24 cellular contexts compared by ENCODE assay signal in the genomic region with DNA sequence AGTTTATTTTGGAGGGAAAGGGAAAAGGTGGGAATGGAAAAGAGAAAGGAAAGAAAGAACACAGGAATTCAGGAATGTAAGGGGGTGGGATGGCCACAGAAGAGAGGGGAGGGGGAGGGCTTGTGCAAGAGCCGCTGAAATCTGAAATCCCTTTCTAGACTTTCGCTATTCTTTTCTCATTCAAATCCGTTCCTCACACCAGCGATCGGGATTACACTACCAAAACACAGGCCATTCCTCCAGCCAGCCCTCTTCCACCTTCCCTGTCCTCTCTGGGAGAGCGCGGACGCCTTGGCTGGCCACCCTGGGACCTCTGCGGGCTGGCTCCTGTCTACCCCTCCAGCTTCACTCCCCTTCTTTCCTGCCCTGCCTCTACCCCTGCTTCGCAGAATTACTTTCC.
"Had no signal": no experiment of that assay in that cellular context is flagged by ENCODE, and none has a peak within 500 bp of the region (broad histone marks: within the 10 kb centered on the region; RNA-seq: fewer than 3 reads in every experiment).

No MANE protein-coding gene starts in this region.

- H3K27me3 ChIP-seq: gastrocnemius medialis, right atrium auricular region, thyroid gland, vagina had no signal

- H3K36me3 ChIP-seq: gastrocnemius medialis, lower lobe of right lung, prostate gland, right atrium auricular region, stomach, thyroid gland, vagina had no signal

- H3K27ac ChIP-seq: coronary artery, epithelial cell of prostate, gastrocnemius medialis, lower lobe of right lung, parathyroid adenoma, prostate gland, right atrium auricular region, stomach, thyroid gland, vagina had no signal

- H3K4me3 Mint-ChIP-seq: naive thymus-derived CD8-positive, alpha-beta T cell; nephron progenitor cell; stimulated activated effector memory CD8-positive, alpha-beta T cell treated with anti-CD3 and anti-CD28 coated beads, Interleukin-12 subunit alpha, Interleukin-12 subunit beta, amount 100 ng/mL, for 72 hours had no signal

- H3K36me3 Mint-ChIP-seq: naive thymus-derived CD8-positive, alpha-beta T cell; stimulated activated effector memory CD8-positive, alpha-beta T cell treated with anti-CD3 and anti-CD28 coated beads, Interleukin-12 subunit alpha, Interleukin-12 subunit beta, amount 100 ng/mL, for 72 hours had no signal

- ATAC-seq: esophagus mucosa; gastrocnemius medialis; left ventricle myocardium superior; lower lobe of right lung; naive thymus-derived CD8-positive, alpha-beta T cell; sciatic nerve had no signal

- H3K4me3 ChIP-seq: coronary artery, gastrocnemius medialis, lower lobe of right lung, prostate gland, right atrium auricular region, smooth muscle cell, stomach, thyroid gland, vagina had no signal

- H3K9ac ChIP-seq: parathyroid adenoma had no signal

- DNase-seq: dermis blood vessel endothelial cell; foreskin fibroblast; gastrocnemius medialis; left ventricle myocardium superior; lower lobe of right lung; naive thymus-derived CD8-positive, alpha-beta T cell; nephron progenitor cell; stimulated activated CD4-positive, alpha-beta T cell treated with anti-CD3 and anti-CD28 coated beads, Interleukin-12 subunit alpha, Interleukin-12 subunit beta, amount 100 ng/mL, for 4 hours; stimulated activated CD4-positive, alpha-beta T cell treated with anti-CD3 and anti-CD28 coated beads, Interleukin-1b, Interleukin-23, amount 100 ng/mL, for 48 hours; stimulated activated CD4-positive, alpha-beta T cell treated with anti-CD3 and anti-CD28 coated beads, Interleukin-4, amount 100 ng/mL, for 24 hours; stimulated activated naive CD4-positive, alpha-beta T cell treated with Interleukin-2 at 50 U/mL for 16 hours; stomach; thyroid gland; trophoblast cell had no signal

- H3K9me3 ChIP-seq: gastrocnemius medialis, lower lobe of right lung, prostate gland, right atrium auricular region, stomach, thyroid gland, vagina had no signal

- H3K9me3 Mint-ChIP-seq: nephron progenitor cell; stimulated activated effector memory CD8-positive, alpha-beta T cell treated with anti-CD3 and anti-CD28 coated beads, Interleukin-12 subunit alpha, Interleukin-12 subunit beta, amount 100 ng/mL, for 72 hours had no signal

- H3K27ac Mint-ChIP-seq: naive thymus-derived CD8-positive, alpha-beta T cell; nephron progenitor cell; stimulated activated effector memory CD8-positive, alpha-beta T cell treated with anti-CD3 and anti-CD28 coated beads, Interleukin-12 subunit alpha, Interleukin-12 subunit beta, amount 100 ng/mL, for 72 hours had no signal

- H3K4me1 ChIP-seq: gastrocnemius medialis, parathyroid adenoma, prostate gland, right atrium auricular region, stomach, thyroid gland, vagina had no signal

- H3K4me1 Mint-ChIP-seq: stimulated activated effector memory CD8-positive, alpha-beta T cell treated with anti-CD3 and anti-CD28 coated beads, Interleukin-12 subunit alpha, Interleukin-12 subunit beta, amount 100 ng/mL, for 72 hours had no signal
